ENCODE assay signal across 8 cellular contexts in the genomic region with DNA sequence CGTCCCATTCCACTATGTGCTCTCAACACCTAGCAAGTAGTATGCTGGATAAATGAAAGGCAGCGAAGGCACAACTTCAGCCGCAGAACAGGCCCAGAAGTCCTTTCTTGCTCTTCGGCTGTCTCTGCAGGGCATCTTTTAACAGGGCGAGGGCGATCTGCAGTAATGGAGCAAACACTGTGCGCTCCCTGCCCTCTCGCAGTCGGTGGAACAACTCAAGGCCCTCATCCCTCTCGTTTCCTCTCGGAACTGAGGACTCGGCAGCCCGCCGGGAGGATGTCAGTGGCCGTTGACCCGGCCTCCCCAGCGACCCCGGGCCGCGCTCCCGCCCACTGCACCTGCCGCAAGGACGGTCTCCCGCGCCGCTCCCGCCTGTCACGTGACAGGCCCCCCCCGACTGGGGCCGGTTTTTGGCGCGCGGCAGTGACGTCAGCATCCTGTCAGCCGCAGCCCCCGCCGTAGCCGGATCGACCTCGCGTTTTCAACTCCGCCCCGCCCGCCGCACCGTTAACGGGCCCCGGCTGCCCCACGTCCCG. TPM values are rescaled to one million over a fixed set of nuclear protein-coding genes. Genes with fewer than 3 reads are reported as not detected.
DNase-seq lines count a peak whose midpoint lies in the region; ATAC-seq and TF ChIP-seq lines count a peak whose summit lies in the region.

No MANE protein-coding gene starts in this region.

- TF ChIP-seq CTCF in LNCaP clone FGC (IDR thresholded peaks at IDR 0.05; ENCODE audit: control insufficient read depth, extremely low read depth, insufficient read depth): peak; percentile 17; the same call in 1 of the 2 replicates

- H3K27me3 ChIP-seq in SJCRH30 (no peaks in the 10 kb centered on the region), neuronal stem cell (ENCODE audit: control insufficient read depth in 3 of 3, insufficient read depth in 3 of 3, low read depth in 1 of 3, low read length in 3 of 3) (no peaks in the 10 kb centered on the region)

- peaks cover 5% of the 10 kb centered on the region for H3K79me1 ChIP-seq in neuronal stem cell (ENCODE audit: low read depth, low read length)

- H3K36me3 ChIP-seq in SJCRH30 (peaks cover 5% of the 10 kb centered on the region), neuronal stem cell (replicated peaks in 1 of 2; ENCODE audit: control insufficient read depth in 2 of 2, insufficient read depth in 2 of 2, low read length in 2 of 2) (peaks cover 4 to 21% of the 10 kb centered on the region in 2 donors)

- H3K4me3 ChIP-seq in LNCaP clone FGC (ENCODE audit: low read depth, low read length) (peak overlapping the region; percentile 73), SJCRH30 (peak overlapping the region; percentile 90), neuronal stem cell (ENCODE audit: low read length in 2 of 2) (peak overlapping the region; percentile 77 to 100)

- H2BK15ac ChIP-seq in neuronal stem cell (ENCODE audit: low read length): no peak overlapping the region

- H3K4me1 ChIP-seq in SJCRH30: peaks cover 11% of the 10 kb centered on the region
- H3K4me1 ChIP-seq in neuronal stem cell (ENCODE audit: control insufficient read depth in 2 of 2, insufficient read depth in 1 of 2, low read depth in 1 of 2, low read length in 2 of 2): peaks cover 8 to 21% of the 10 kb centered on the region in 2 donors

- peak; percentile 90 for DNase-seq in CD1c-positive myeloid dendritic cell (ENCODE audit: extremely low spot score)
- no peak for DNase-seq in LNCaP clone FGC (ENCODE audit: low read depth)
- DNase-seq in SJCRH30: peak; percentile 86 to 89
- peak; percentile 79 to 88 (median 84) for DNase-seq in activated naive CD4-positive, alpha-beta T cell (lab: John Stamatoyannopoulos, UW)
- peak; percentile 60 for DNase-seq in foreskin melanocyte
- DNase-seq in neuronal stem cell (ENCODE audit: low spot score): peak; percentile 81
- DNase-seq in stromal cell of bone marrow (ENCODE audit: low read depth): peak; percentile 62

- no peak overlapping the region for H3K23ac ChIP-seq in neuronal stem cell (ENCODE audit: low read depth, low read length, poor library complexity)

- no peak overlapping the region for H3K14ac ChIP-seq in neuronal stem cell (ENCODE audit: low read length)

- H4K91ac ChIP-seq in neuronal stem cell (ENCODE audit: low read depth, low read length, poor library complexity): no peak overlapping the region

- H3K9me3 ChIP-seq in SJCRH30 (replicated peaks) (no peaks in the 10 kb centered on the region), neuronal stem cell (replicated peaks in 1 of 2; ENCODE audit: control insufficient read depth in 2 of 2, insufficient read depth in 1 of 2, low read depth in 1 of 2, low read length in 2 of 2) (no peaks in the 10 kb centered on the region)

- peak overlapping the region; percentile 93 for H3K4me2 ChIP-seq in neuronal stem cell (ENCODE audit: insufficient read depth, low read length, poor library complexity, severe bottlenecking)

- H3K27ac ChIP-seq in SJCRH30 (peak overlapping the region; percentile 40), neuronal stem cell (replicated peaks; ENCODE audit: low read length) (peak overlapping the region; percentile 61)

- no peak overlapping the region for H2BK12ac ChIP-seq in neuronal stem cell (ENCODE audit: low read length)

- H2AFZ ChIP-seq in neuronal stem cell (ENCODE audit: low read length): peak overlapping the region; percentile 88

- H4K8ac ChIP-seq in neuronal stem cell (ENCODE audit: low read depth, low read length): no peak overlapping the region

- no peak overlapping the region for H3K4ac ChIP-seq in neuronal stem cell (ENCODE audit: low read length)

- H2BK5ac ChIP-seq in neuronal stem cell (ENCODE audit: low read length): no peak overlapping the region

- no peak overlapping the region for H2BK120ac ChIP-seq in neuronal stem cell (ENCODE audit: low read depth, low read length)

- peak overlapping the region; percentile 94 for H3K9ac ChIP-seq in neuronal stem cell (ENCODE audit: low read depth, low read length, poor library complexity)

- ATAC-seq in GM21367 (IDR thresholded peaks at IDR 0.05; ENCODE audit: unreplicated experiment): peak; percentile 13

- WGBS in neuronal stem cell (ENCODE audit: extremely low coverage in 2 of 2, insufficient read length in 2 of 2, insufficient replicate concordance in 1 of 2), 2 donors: no CpG with 5 or more reads among the region's 50 CpGs

- peak overlapping the region; percentile 50 for H3K18ac ChIP-seq in neuronal stem cell (ENCODE audit: low read length)

- H2AK5ac ChIP-seq in neuronal stem cell (ENCODE audit: low read depth, low read length): no peak overlapping the region

RNA-seq across cellular contexts. Expression of a gene that starts 1.1 kb away (rescaled TPM):
- total RNA-seq in SJCRH30 (2014; rRNA removed; shearing (Covaris generic)): 31.4 and 35.5 TPM in 2 replicates
- 5.1 TPM for polyA plus RNA-seq in neuronal stem cell (2013, experiment 1 of 2)
- polyA plus RNA-seq in neuronal stem cell (2013, experiment 2 of 2): 5.1 TPM

RNA-seq across cellular contexts. Expression of a gene that starts 32.9 kb away (rescaled TPM):
- total RNA-seq in SJCRH30 (2014; rRNA removed; shearing (Covaris generic)): 14.8 and 15.2 TPM in 2 replicates
- polyA plus RNA-seq in neuronal stem cell (2013, experiment 1 of 2): 21.5 TPM
- polyA plus RNA-seq in neuronal stem cell (2013, experiment 2 of 2): 21.1 TPM

RNA-seq across cellular contexts. Expression of a gene that starts 33.6 kb away (rescaled TPM):
- 0.20 TPM in 2 replicates for total RNA-seq in SJCRH30 (2014; rRNA removed; shearing (Covaris generic))
- polyA plus RNA-seq in neuronal stem cell (2013, experiment 1 of 2): 22.3 TPM
- 22.2 TPM for polyA plus RNA-seq in neuronal stem cell (2013, experiment 2 of 2)
